1 cellular context compared by ENCODE assay signal in the genomic region with DNA sequence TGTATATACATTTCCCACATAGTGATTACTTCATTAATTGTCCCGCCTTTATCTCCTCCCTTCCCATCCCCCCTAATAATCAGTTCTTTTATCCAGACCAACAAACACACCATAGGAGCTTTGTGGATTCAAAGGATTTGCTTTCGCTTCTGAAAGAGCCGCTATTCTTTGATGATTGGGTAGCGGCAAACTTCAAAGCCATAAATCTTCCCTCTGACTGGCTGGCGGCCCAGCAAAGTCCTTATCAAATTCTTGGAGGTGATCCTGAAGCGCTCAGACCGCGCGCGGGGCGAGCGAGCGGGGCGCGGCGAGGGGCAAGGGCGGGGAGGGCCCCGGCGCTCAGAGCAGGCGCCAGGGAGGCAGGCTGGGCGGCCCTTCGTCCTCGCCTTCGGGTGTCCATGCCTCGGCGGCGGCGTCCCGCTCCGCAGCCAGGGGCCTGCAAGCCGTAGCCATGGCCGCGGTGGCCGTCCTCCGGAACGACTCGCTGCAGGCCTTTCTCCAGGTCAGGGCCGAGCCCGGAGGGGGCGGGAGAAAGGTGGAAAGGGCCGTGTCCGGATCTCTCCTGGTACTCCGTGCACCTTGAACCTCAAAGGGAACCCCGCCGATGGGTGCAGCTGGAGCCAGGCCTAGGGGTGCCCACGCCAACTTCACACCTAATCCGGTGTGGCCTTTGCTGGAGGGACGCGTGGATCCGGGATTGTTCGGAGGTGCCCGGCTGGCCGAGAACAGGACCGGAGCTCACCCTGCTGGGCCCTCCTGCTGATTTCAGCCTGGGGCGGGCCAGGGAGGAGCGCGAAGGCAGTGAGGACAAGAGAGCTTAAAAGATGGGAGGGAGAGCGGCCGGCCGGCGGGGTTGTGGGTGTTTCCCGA.
TF ChIP-seq lines count a peak whose summit lies in the region.

TSS of gene SP5 (plus strand) at position 276 of the 870 bp plus-strand sequence. CDS start at position 452, 176 bp downstream.

TF ChIP-seq in K562, 482 proteins besides CTCF, POLR2A, EP300 and RAD21 (continued from another document and continues in another):
- TF ChIP-seq AFF4 (CRISPR knock-in tag; IDR thresholded peaks at IDR 0.05), result no peak
- TF ChIP-seq, protein P1, sequence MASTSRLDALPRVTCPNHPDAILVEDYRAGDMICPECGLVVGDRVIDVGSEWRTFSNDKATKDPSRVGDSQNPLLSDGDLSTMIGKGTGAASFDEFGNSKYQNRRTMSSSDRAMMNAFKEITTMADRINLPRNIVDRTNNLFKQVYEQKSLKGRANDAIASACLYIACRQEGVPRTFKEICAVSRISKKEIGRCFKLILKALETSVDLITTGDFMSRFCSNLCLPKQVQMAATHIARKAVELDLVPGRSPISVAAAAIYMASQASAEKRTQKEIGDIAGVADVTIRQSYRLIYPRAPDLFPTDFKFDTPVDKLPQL (IDR thresholded peaks at IDR 0.05; ENCODE audit: extremely low read depth, insufficient read length), result no peak
- TF ChIP-seq ZNF239 (CRISPR knock-in tag; IDR thresholded peaks at IDR 0.05), result no peak
- TF ChIP-seq ARNT (IDR thresholded peaks at IDR 0.05), result 0 out of 4 replicates have a peak, but pooled peaks have one; percentile 27 to 38
- no peak for TF ChIP-seq PATZ1 (CRISPR knock-in tag; IDR thresholded peaks at IDR 0.05; ENCODE audit: borderline replicate concordance)
- TF ChIP-seq TARDBP (IDR thresholded peaks at IDR 0.05), result peak; percentile 75
- TF ChIP-seq CBFA2T3 (IDR thresholded peaks at IDR 0.05), result 0 out of 2 replicates have a peak, but pooled peaks have one; percentile 6
- peak; percentile 63 for TF ChIP-seq SOX6 (IDR thresholded peaks at IDR 0.05)
- no peak for TF ChIP-seq SNIP1 (IDR thresholded peaks at IDR 0.05; ENCODE audit: low read depth)
- TF ChIP-seq MYC (IDR thresholded peaks at IDR 0.05; ENCODE audit: low read depth, low read length), result peak; percentile 36; the same call in 1 of the 2 replicates
- peak; percentile 39; the same call in 1 of the 2 replicates for TF ChIP-seq MYC (CRISPR knock-in tag; IDR thresholded peaks at IDR 0.05; ENCODE audit: borderline replicate concordance, low read depth)
- TF ChIP-seq RBM22 (IDR thresholded peaks at IDR 0.05; ENCODE audit: low read depth, low read length, poor library complexity, severe bottlenecking), result peak; percentile 18
- TF ChIP-seq ID3 (CRISPR knock-in tag; IDR thresholded peaks at IDR 0.05), result no peak
- TF ChIP-seq ID3 (tag; IDR thresholded peaks at IDR 0.05), result peak; percentile 67; the same call in 1 of the 2 replicates
- TF ChIP-seq, protein P2, sequence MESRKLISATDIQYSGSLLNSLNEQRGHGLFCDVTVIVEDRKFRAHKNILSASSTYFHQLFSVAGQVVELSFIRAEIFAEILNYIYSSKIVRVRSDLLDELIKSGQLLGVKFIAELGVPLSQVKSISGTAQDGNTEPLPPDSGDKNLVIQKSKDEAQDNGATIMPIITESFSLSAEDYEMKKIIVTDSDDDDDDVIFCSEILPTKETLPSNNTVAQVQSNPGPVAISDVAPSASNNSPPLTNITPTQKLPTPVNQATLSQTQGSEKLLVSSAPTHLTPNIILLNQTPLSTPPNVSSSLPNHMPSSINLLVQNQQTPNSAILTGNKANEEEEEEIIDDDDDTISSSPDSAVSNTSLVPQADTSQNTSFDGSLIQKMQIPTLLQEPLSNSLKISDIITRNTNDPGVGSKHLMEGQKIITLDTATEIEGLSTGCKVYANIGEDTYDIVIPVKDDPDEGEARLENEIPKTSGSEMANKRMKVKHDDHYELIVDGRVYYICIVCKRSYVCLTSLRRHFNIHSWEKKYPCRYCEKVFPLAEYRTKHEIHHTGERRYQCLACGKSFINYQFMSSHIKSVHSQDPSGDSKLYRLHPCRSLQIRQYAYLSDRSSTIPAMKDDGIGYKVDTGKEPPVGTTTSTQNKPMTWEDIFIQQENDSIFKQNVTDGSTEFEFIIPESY (CRISPR knock-in tag; IDR thresholded peaks at IDR 0.05), result peak; percentile 86
- TF ChIP-seq JUND (IDR thresholded peaks at IDR 0.05; ENCODE audit: borderline replicate concordance, low read depth, low read length), result 0 out of 2 replicates have a peak, but pooled peaks have one; percentile 4
- TF ChIP-seq JUND (tag; IDR thresholded peaks at IDR 0.05; ENCODE audit: borderline replicate concordance, low read depth, low read length), result no peak
- TF ChIP-seq TEAD1 (CRISPR knock-in tag; IDR thresholded peaks at IDR 0.05), result peak in 1 of 2 experiments; percentile 83; a peak in 2 of 4 replicates
- peak in 1 of 2 experiments; percentile 48; a peak in 2 of 4 replicates for TF ChIP-seq MAZ (CRISPR knock-in tag; conservative IDR thresholded peaks at IDR 0.05 in 1 of 2, IDR thresholded peaks at IDR 0.05 in 1 of 2)
- no peak for TF ChIP-seq ATF1 (CRISPR knock-in tag; IDR thresholded peaks at IDR 0.05)
- peak; percentile 53 for TF ChIP-seq ATF1 (tag; IDR thresholded peaks at IDR 0.05)
- TF ChIP-seq, protein P3, sequence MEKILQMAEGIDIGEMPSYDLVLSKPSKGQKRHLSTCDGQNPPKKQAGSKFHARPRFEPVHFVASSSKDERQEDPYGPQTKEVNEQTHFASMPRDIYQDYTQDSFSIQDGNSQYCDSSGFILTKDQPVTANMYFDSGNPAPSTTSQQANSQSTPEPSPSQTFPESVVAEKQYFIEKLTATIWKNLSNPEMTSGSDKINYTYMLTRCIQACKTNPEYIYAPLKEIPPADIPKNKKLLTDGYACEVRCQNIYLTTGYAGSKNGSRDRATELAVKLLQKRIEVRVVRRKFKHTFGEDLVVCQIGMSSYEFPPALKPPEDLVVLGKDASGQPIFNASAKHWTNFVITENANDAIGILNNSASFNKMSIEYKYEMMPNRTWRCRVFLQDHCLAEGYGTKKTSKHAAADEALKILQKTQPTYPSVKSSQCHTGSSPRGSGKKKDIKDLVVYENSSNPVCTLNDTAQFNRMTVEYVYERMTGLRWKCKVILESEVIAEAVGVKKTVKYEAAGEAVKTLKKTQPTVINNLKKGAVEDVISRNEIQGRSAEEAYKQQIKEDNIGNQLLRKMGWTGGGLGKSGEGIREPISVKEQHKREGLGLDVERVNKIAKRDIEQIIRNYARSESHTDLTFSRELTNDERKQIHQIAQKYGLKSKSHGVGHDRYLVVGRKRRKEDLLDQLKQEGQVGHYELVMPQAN (IDR thresholded peaks at IDR 0.05; ENCODE audit: borderline replicate concordance), result no peak
- TF ChIP-seq PKNOX1 (IDR thresholded peaks at IDR 0.05), result peak; percentile 97
- TF ChIP-seq CXXC5 (CRISPR knock-in tag; IDR thresholded peaks at IDR 0.05), result peak; percentile 72
- 0 out of 4 replicates have a peak, but pooled peaks of 1 of the 2 experiments have one; percentile 10 for TF ChIP-seq NONO (IDR thresholded peaks at IDR 0.05; ENCODE audit: low read depth in 2 of 2, low read length in 1 of 2)
- no peak for TF ChIP-seq GATAD2A (IDR thresholded peaks at IDR 0.05)
- TF ChIP-seq TEAD4 (IDR thresholded peaks at IDR 0.05; ENCODE audit: low read length), result peak; percentile 67
- TF ChIP-seq TEAD4 (CRISPR knock-in tag; IDR thresholded peaks at IDR 0.05; ENCODE audit: borderline replicate concordance), result peak; percentile 51; the same call in 1 of the 2 replicates
- peak; percentile 94 for TF ChIP-seq CCNT2 (IDR thresholded peaks at IDR 0.05; ENCODE audit: borderline replicate concordance, extremely low read depth, insufficient read length, low read depth, low read length)
- peak in 1 of 2 experiments; percentile 57; a peak in 1 of 4 replicates for TF ChIP-seq FOXA3 (CRISPR knock-in tag; conservative IDR thresholded peaks at IDR 0.05 in 1 of 2, IDR thresholded peaks at IDR 0.05 in 1 of 2)
- TF ChIP-seq ZNF764 (CRISPR knock-in tag; IDR thresholded peaks at IDR 0.05; ENCODE audit: low read depth), result no peak
- 0 out of 2 replicates have a peak, but pooled peaks have one; percentile 21 for TF ChIP-seq POLR2AphosphoS5 (IDR thresholded peaks at IDR 0.05; ENCODE audit: control insufficient read depth, insufficient read depth, low read depth, low read length)
- no peak for TF ChIP-seq THRAP3 (IDR thresholded peaks at IDR 0.05; ENCODE audit: borderline replicate concordance)
- TF ChIP-seq HIVEP1 (CRISPR knock-in tag; IDR thresholded peaks at IDR 0.05), result 0 out of 2 replicates have a peak, but pooled peaks have one; percentile 29
- TF ChIP-seq MEF2D (tag; conservative IDR thresholded peaks at IDR 0.05; ENCODE audit: low read depth), result 0 out of 2 replicates have a peak, but pooled peaks have one; percentile 20
- TF ChIP-seq CREM (IDR thresholded peaks at IDR 0.05; ENCODE audit: low read depth), result peak; percentile 32; the same call in 1 of the 2 replicates
- TF ChIP-seq CBX3 (IDR thresholded peaks at IDR 0.05; ENCODE audit: borderline replicate concordance in 1 of 2, low read length in 2 of 2), result 0 out of 3 replicates have a peak, but pooled peaks of 1 of the 2 experiments have one; percentile 20
- TF ChIP-seq, protein P4, sequence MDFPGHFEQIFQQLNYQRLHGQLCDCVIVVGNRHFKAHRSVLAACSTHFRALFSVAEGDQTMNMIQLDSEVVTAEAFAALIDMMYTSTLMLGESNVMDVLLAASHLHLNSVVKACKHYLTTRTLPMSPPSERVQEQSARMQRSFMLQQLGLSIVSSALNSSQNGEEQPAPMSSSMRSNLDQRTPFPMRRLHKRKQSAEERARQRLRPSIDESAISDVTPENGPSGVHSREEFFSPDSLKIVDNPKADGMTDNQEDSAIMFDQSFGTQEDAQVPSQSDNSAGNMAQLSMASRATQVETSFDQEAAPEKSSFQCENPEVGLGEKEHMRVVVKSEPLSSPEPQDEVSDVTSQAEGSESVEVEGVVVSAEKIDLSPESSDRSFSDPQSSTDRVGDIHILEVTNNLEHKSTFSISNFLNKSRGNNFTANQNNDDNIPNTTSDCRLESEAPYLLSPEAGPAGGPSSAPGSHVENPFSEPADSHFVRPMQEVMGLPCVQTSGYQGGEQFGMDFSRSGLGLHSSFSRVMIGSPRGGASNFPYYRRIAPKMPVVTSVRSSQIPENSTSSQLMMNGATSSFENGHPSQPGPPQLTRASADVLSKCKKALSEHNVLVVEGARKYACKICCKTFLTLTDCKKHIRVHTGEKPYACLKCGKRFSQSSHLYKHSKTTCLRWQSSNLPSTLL (IDR thresholded peaks at IDR 0.05), result no peak
- peak; percentile 55; the same call in 1 of the 2 replicates for TF ChIP-seq ZNF830 (CRISPR knock-in tag; IDR thresholded peaks at IDR 0.05)
- peak; percentile 59 for TF ChIP-seq ZFP36 (IDR thresholded peaks at IDR 0.05; ENCODE audit: low read depth, low read length, partially characterized antibody)
- no peak for TF ChIP-seq RBBP5 (IDR thresholded peaks at IDR 0.05; ENCODE audit: borderline replicate concordance, insufficient read depth, low read length, poor library complexity, severe bottlenecking)
- TF ChIP-seq HDAC8 (tag; IDR thresholded peaks at IDR 0.05), result peak; percentile 34; the same call in 1 of the 2 replicates
- TF ChIP-seq HES1 (IDR thresholded peaks at IDR 0.05; ENCODE audit: low read depth), result peak; percentile 94
- TF ChIP-seq TCF7L2 (IDR thresholded peaks at IDR 0.05; ENCODE audit: low read depth, low read length), result peak; percentile 99
